ENCODE assay signal across 8 cellular contexts in the genomic region with DNA sequence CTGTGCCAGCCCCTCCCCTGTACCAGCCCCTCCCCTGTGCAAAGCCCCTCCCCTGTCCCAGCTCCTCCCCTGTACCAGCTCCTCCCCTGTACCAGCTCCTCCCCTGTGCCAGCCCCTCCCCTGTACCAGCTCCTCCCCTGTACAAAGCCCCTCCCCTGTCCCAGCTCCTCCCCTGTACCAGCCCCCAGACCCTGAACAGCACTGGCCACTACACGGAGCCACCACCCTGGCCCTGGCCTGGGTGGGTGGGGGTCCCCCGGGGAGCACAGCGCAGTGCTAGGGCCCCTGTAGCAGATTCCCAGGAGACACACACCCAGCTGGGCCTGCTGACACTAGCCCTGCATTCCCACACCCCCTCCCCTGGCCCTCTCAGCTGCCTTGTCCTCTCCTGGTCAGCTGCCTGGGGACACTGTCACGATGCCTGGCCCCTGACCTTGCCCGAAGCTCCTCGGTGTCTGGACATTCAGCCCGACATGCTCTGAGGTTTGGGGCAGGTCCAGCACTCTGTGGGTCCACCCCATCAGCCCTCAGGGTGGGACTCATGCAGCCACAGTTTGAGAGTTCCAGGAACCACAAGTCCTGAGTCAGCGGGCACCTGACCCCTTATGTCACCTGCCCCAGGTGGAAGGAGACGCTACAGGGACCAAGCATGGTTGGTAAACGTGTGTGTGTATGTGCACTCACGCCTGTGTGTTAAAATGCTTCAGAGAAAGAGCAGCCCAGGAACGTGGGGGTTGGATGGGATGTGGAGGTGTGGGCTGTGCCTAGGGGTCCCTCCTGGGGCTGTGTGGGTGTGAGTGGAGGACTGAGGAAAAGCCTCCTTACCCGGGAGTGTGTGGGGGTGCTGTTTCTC.
DNase-seq lines count a peak whose midpoint lies in the region; ATAC-seq and TF ChIP-seq lines count a peak whose summit lies in the region.

No MANE protein-coding gene starts in this region.

- ATAC-seq in WTC11: no peak
- ATAC-seq in stimulated activated naive B cell treated with anti-CD40 and anti-IgM and Interleukin-4, amounts not matched to agents 10 μg/mL and 1 μg/mL and 100 μg/mL, for 72 hours (replicated peaks): peak; percentile 55 to 58

- H3K27me3 Mint-ChIP-seq in WTC11 (ENCODE audit: low read depth) (no peaks in the 10 kb centered on the region; the same call in 1 of the 2 replicates), immature natural killer cell (ENCODE audit: low read depth in 3 of 3) (peaks cover 2 to 13% (median 12%) of the 10 kb centered on the region in 3 donors)
- peaks cover 0 to 19% of the 10 kb centered on the region in 2 donors for H3K27me3 Mint-ChIP-seq in stimulated activated naive B cell treated with anti-CD40 and anti-IgM and Interleukin-4, amounts not matched to agents 10 μg/mL and 1 μg/mL and 100 μg/mL, for 72 hours

- H3K36me3 Mint-ChIP-seq in WTC11: peaks cover 6% of the 10 kb centered on the region; the same call in 1 of the 2 replicates
- peaks cover 0 to 3% (median 0%) of the 10 kb centered on the region in 3 donors for H3K36me3 Mint-ChIP-seq in immature natural killer cell
- peaks cover 0 to 2% of the 10 kb centered on the region in 2 donors for H3K36me3 Mint-ChIP-seq in stimulated activated naive B cell treated with anti-CD40 and anti-IgM and Interleukin-4, amounts not matched to agents 10 μg/mL and 1 μg/mL and 100 μg/mL, for 72 hours

- POLR2A ChIA-PET in WTC11 (lab: Charles Lee): no interaction called here

- DNase-seq in DMS53 (lab: John Stamatoyannopoulos, UW) (peak; percentile 23), DMS53 treated with DMSO at 0.1 percent for 48 hours (lab: John Stamatoyannopoulos, UW; ENCODE audit: unreplicated experiment) (no peak), WTC11 (ENCODE audit: low spot score) (peak; percentile 2), immature natural killer cell (no peak), AML-193 (lab: John Stamatoyannopoulos, UW) (no peak), NOMO-1 (lab: John Stamatoyannopoulos, UW; ENCODE audit: unreplicated experiment in 2 of 2) (no peak)
- DNase-seq in stimulated activated naive B cell treated with anti-CD40 and anti-IgM and Interleukin-4, amounts not matched to agents 10 μg/mL and 1 μg/mL and 100 μg/mL, for 72 hours: no peak
- DNase-seq in stimulated activated CD4-positive, alpha-beta T cell treated with anti-CD3 and anti-CD28 coated beads, Interleukin-15, amount 100 ng/mL, for 24 hours: no peak

- no peak overlapping the region for H3K27ac Mint-ChIP-seq in WTC11
- H3K27ac Mint-ChIP-seq in immature natural killer cell: peak overlapping the region; percentile 34 to 88 (median 76)
- peak overlapping the region; percentile 67 for H3K27ac Mint-ChIP-seq in stimulated activated naive B cell treated with anti-CD40 and anti-IgM and Interleukin-4, amounts not matched to agents 10 μg/mL and 1 μg/mL and 100 μg/mL, for 72 hours

- H3K9me3 Mint-ChIP-seq in WTC11: peaks cover 26% of the 10 kb centered on the region
- peaks cover 0 to 1% (median 0%) of the 10 kb centered on the region in 6 donors for H3K9me3 Mint-ChIP-seq in immature natural killer cell
- peaks cover 2 to 5% of the 10 kb centered on the region in 2 donors for H3K9me3 Mint-ChIP-seq in stimulated activated naive B cell treated with anti-CD40 and anti-IgM and Interleukin-4, amounts not matched to agents 10 μg/mL and 1 μg/mL and 100 μg/mL, for 72 hours

- no peak overlapping the region for H3K4me3 Mint-ChIP-seq in WTC11
- H3K4me3 Mint-ChIP-seq in immature natural killer cell: peak overlapping the region; percentile 30 to 57 (median 53)
- H3K4me3 Mint-ChIP-seq in stimulated activated naive B cell treated with anti-CD40 and anti-IgM and Interleukin-4, amounts not matched to agents 10 μg/mL and 1 μg/mL and 100 μg/mL, for 72 hours: peak overlapping the region; percentile 29 to 41

- H3K4me1 Mint-ChIP-seq in WTC11 (no peaks in the 10 kb centered on the region), immature natural killer cell (peaks cover 35 to 40% of the 10 kb centered on the region in 2 donors)
- peaks cover 18 to 45% of the 10 kb centered on the region in 2 donors for H3K4me1 Mint-ChIP-seq in stimulated activated naive B cell treated with anti-CD40 and anti-IgM and Interleukin-4, amounts not matched to agents 10 μg/mL and 1 μg/mL and 100 μg/mL, for 72 hours

- no peak for TF ChIP-seq CTCF in WTC11 (IDR thresholded peaks at IDR 0.05)

- CTCF ChIA-PET in WTC11 (lab: Charles Lee): no interaction called here

TF ChIP-seq in WTC11, 78 proteins besides CTCF, POLR2A, EP300 and RAD21 (continues in another document):
- TF ChIP-seq ZNF121 (CRISPR knock-in tag; IDR thresholded peaks at IDR 0.05) (no peak), SP1 (CRISPR knock-in tag; conservative IDR thresholded peaks at IDR 0.05) (no peak), ZNF671 (CRISPR knock-in tag; IDR thresholded peaks at IDR 0.05) (no peak), IRF2 (CRISPR knock-in tag; IDR thresholded peaks at IDR 0.05; ENCODE audit: borderline replicate concordance, low read depth) (no peak), ZNF219 (CRISPR knock-in tag; IDR thresholded peaks at IDR 0.05; ENCODE audit: borderline replicate concordance) (no peak), ETV6 (CRISPR knock-in tag; IDR thresholded peaks at IDR 0.05) (no peak)
- TF ChIP-seq, protein P1, sequence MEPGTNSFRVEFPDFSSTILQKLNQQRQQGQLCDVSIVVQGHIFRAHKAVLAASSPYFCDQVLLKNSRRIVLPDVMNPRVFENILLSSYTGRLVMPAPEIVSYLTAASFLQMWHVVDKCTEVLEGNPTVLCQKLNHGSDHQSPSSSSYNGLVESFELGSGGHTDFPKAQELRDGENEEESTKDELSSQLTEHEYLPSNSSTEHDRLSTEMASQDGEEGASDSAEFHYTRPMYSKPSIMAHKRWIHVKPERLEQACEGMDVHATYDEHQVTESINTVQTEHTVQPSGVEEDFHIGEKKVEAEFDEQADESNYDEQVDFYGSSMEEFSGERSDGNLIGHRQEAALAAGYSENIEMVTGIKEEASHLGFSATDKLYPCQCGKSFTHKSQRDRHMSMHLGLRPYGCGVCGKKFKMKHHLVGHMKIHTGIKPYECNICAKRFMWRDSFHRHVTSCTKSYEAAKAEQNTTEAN (CRISPR knock-in tag; IDR thresholded peaks at IDR 0.05): no peak
- TF ChIP-seq, protein P2, sequence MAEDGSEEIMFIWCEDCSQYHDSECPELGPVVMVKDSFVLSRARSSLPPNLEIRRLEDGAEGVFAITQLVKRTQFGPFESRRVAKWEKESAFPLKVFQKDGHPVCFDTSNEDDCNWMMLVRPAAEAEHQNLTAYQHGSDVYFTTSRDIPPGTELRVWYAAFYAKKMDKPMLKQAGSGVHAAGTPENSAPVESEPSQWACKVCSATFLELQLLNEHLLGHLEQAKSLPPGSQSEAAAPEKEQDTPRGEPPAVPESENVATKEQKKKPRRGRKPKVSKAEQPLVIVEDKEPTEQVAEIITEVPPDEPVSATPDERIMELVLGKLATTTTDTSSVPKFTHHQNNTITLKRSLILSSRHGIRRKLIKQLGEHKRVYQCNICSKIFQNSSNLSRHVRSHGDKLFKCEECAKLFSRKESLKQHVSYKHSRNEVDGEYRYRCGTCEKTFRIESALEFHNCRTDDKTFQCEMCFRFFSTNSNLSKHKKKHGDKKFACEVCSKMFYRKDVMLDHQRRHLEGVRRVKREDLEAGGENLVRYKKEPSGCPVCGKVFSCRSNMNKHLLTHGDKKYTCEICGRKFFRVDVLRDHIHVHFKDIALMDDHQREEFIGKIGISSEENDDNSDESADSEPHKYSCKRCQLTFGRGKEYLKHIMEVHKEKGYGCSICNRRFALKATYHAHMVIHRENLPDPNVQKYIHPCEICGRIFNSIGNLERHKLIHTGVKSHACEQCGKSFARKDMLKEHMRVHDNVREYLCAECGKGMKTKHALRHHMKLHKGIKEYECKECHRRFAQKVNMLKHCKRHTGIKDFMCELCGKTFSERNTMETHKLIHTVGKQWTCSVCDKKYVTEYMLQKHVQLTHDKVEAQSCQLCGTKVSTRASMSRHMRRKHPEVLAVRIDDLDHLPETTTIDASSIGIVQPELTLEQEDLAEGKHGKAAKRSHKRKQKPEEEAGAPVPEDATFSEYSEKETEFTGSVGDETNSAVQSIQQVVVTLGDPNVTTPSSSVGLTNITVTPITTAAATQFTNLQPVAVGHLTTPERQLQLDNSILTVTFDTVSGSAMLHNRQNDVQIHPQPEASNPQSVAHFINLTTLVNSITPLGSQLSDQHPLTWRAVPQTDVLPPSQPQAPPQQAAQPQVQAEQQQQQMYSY (CRISPR knock-in tag; IDR thresholded peaks at IDR 0.05): no peak
- TF ChIP-seq, protein P3, sequence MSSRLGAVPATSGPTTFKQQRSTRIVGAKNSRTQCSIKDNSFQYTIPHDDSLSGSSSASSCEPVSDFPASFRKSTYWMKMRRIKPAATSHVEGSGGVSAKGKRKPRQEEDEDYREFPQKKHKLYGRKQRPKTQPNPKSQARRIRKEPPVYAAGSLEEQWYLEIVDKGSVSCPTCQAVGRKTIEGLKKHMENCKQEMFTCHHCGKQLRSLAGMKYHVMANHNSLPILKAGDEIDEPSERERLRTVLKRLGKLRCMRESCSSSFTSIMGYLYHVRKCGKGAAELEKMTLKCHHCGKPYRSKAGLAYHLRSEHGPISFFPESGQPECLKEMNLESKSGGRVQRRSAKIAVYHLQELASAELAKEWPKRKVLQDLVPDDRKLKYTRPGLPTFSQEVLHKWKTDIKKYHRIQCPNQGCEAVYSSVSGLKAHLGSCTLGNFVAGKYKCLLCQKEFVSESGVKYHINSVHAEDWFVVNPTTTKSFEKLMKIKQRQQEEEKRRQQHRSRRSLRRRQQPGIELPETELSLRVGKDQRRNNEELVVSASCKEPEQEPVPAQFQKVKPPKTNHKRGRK (CRISPR knock-in tag; IDR thresholded peaks at IDR 0.05; ENCODE audit: borderline replicate concordance): no peak

Comparison
In these comparisons a context has a peak if more than half of its experiments do, and no peak if none do; other contexts are left out.
1. DNase-seq: peak in DMS53 (single experiment) and WTC11 (single experiment); none in DMS53 treated with DMSO at 0.1 percent for 48 hours (single experiment), immature natural killer cell (0 of 3), stimulated activated naive B cell treated with anti-CD40 and anti-IgM and Interleukin-4, amounts not matched to agents 10 μg/mL and 1 μg/mL and 100 μg/mL, for 72 hours (single experiment), stimulated activated CD4-positive, alpha-beta T cell treated with anti-CD3 and anti-CD28 coated beads, Interleukin-15, amount 100 ng/mL, for 24 hours (single experiment), AML-193 (0 of 2) and NOMO-1 (0 of 2).